Comparison of ENCODE assay signal across 9 cellular contexts in the genomic region with DNA sequence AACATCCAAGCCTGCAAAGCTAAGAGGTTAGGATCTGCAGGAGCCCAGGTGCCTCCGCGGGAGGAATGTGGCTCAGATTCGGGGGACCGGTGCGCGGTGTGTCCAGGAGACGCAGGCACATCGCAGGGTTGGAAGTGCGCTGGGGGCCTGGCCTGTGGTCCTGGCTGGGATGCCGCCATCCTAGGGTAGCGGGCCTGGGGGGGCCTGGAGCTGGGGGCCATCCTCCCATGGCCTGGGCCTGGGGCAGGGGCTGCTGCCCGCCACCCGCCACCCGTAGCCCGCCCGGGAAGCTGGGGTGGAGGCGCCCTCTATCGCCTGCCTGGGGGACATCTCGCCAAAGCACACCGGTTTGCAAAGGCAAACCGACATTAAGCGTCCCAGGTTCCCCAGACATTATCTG.
A peak's percentile ranks its signal among the peaks of the same experiment; 100 is the strongest.
DNase-seq lines count a peak whose midpoint lies in the region; ATAC-seq and TF ChIP-seq lines count a peak whose summit lies in the region.
"Had no signal": no experiment of that assay in that cellular context is flagged by ENCODE, and none has a peak within 500 bp of the region (broad histone marks: within the 10 kb centered on the region; RNA-seq: fewer than 3 reads in every experiment).

No MANE protein-coding gene starts in this region.

- H3K4me2 ChIP-seq in mesendoderm (ENCODE audit: low read length): no peak overlapping the region

- H3K27ac Mint-ChIP-seq in activated T-helper 17 cell treated with anti-CD3 and anti-CD28 coated beads, Interleukin-2, amount 50 U/mL, for 72 hours: no peak overlapping the region
- H3K27ac Mint-ChIP-seq: dendritic cell treated with granulocyte-macrophage colony-stimulating factor and Interleukin-4, amounts not matched to agents 40 ng/mL and 50 ng/mL, for 4 days had no signal

- no peak overlapping the region for H3K27ac ChIP-seq in HL-60 (replicated peaks)
- H3K27ac ChIP-seq in colonic mucosa: no peak overlapping the region
- no peak overlapping the region for H3K27ac ChIP-seq in mesendoderm (ENCODE audit: low read depth, low read length)

- H2BK5ac ChIP-seq in mesendoderm (ENCODE audit: low read length): no peak overlapping the region

- H4K5ac ChIP-seq in mesendoderm (ENCODE audit: low read length): no peak overlapping the region

- H3K18ac ChIP-seq in mesendoderm (ENCODE audit: low read length): no peak overlapping the region

- no peak overlapping the region for H3K56ac ChIP-seq in mesendoderm (ENCODE audit: low read length)

- H3K9ac ChIP-seq in colonic mucosa (ENCODE audit: low read depth in 2 of 2, low read length in 2 of 2) (no peak overlapping the region), mesendoderm (ENCODE audit: low read length) (no peak overlapping the region)

- H3K79me2 ChIP-seq in mesendoderm (ENCODE audit: control insufficient read depth, insufficient read depth, low read length): no peaks in the 10 kb centered on the region

- no peak overlapping the region for H3K4me3 Mint-ChIP-seq in activated T-helper 17 cell treated with anti-CD3 and anti-CD28 coated beads, Interleukin-2, amount 50 U/mL, for 72 hours
- H3K4me3 Mint-ChIP-seq: dendritic cell treated with granulocyte-macrophage colony-stimulating factor and Interleukin-4, amounts not matched to agents 40 ng/mL and 50 ng/mL, for 4 days had no signal

- no peak overlapping the region for H4K8ac ChIP-seq in mesendoderm (ENCODE audit: low read depth, low read length)

- TF ChIP-seq CTCF in HL-60 (IDR thresholded peaks at IDR 0.05; ENCODE audit: insufficient read depth, low read length): peak; percentile 10
- TF ChIP-seq CTCF in colonic mucosa (IDR thresholded peaks at IDR 0.05): peak; percentile 50

- H3K36me3 Mint-ChIP-seq in activated T-helper 17 cell treated with anti-CD3 and anti-CD28 coated beads, Interleukin-2, amount 50 U/mL, for 72 hours (ENCODE audit: low read depth): no peaks in the 10 kb centered on the region

- no peak overlapping the region for H3K4ac ChIP-seq in mesendoderm (ENCODE audit: low read depth, low read length)

- DNase-seq in AG20443 (ENCODE audit: low spot score): peak; percentile 59
- DNase-seq in HL-60 (ENCODE audit: low read depth in 1 of 2, low spot score in 1 of 2): peak in 1 of 2 experiments; percentile 7
- DNase-seq in colonic mucosa: peak; percentile 28
- peak; percentile 38 for DNase-seq in mesendoderm
- DNase-seq in activated gamma-delta T cell treated with Interleukin-2 at 50 U/mL for 16 hours: no peak
- DNase-seq in NCI-H345 (lab: John Stamatoyannopoulos, UW): no peak
- no peak for DNase-seq in SHP77 (lab: John Stamatoyannopoulos, UW)

- no peaks in the 10 kb centered on the region for H3K27me3 ChIP-seq in HL-60 (ENCODE audit: insufficient read depth, poor library complexity, severe bottlenecking)
- H3K27me3 ChIP-seq in colonic mucosa: no peaks in the 10 kb centered on the region
- H3K27me3 ChIP-seq in mesendoderm (ENCODE audit: insufficient read depth, low read length, poor library complexity): no peaks in the 10 kb centered on the region

- WGBS in mesendoderm (ENCODE audit: extremely low coverage, insufficient coverage, low lambda C conversion rate): no CpG with 5 or more reads among the region's 22 CpGs

- intact Hi-C loops in colonic mucosa (cut with DNase I): loop anchor here (5.0 to 10.0 kb wide), 3 partner anchors 121 to 272 kb away; partner anchors contain the start of gene PRDM16

- H2BK120ac ChIP-seq in mesendoderm (ENCODE audit: low read depth, low read length): no peak overlapping the region

- no peaks in the 10 kb centered on the region for H3K4me1 Mint-ChIP-seq in activated T-helper 17 cell treated with anti-CD3 and anti-CD28 coated beads, Interleukin-2, amount 50 U/mL, for 72 hours

- no peak overlapping the region for H3K4me3 ChIP-seq in HL-60 (replicated peaks; ENCODE audit: insufficient read depth, low read length)
- H3K4me3 ChIP-seq in colonic mucosa: no peak overlapping the region
- H3K4me3 ChIP-seq in mesendoderm (ENCODE audit: low read length): no peak overlapping the region

- H3K23ac ChIP-seq in mesendoderm (ENCODE audit: low read length): no peak overlapping the region

- H3K9me3 ChIP-seq in colonic mucosa: no peaks in the 10 kb centered on the region

- no peak overlapping the region for H2BK15ac ChIP-seq in mesendoderm (replicated peaks; ENCODE audit: low read depth)

- no peaks in the 10 kb centered on the region for H3K9me3 Mint-ChIP-seq in activated T-helper 17 cell treated with anti-CD3 and anti-CD28 coated beads, Interleukin-2, amount 50 U/mL, for 72 hours
- H3K9me3 Mint-ChIP-seq: dendritic cell treated with granulocyte-macrophage colony-stimulating factor and Interleukin-4, amounts not matched to agents 40 ng/mL and 50 ng/mL, for 4 days had no signal

- H3K36me3 ChIP-seq in colonic mucosa: no peaks in the 10 kb centered on the region
- H3K36me3 ChIP-seq in mesendoderm (ENCODE audit: control insufficient read depth, insufficient read depth, low read length): no peaks in the 10 kb centered on the region

- H3K4me1 ChIP-seq in colonic mucosa (no peaks in the 10 kb centered on the region), mesendoderm (ENCODE audit: control insufficient read depth, low read depth, low read length) (no peaks in the 10 kb centered on the region)

- no peak for ATAC-seq in activated T-helper 17 cell treated with anti-CD3 and anti-CD28 coated beads, Interleukin-2, amount 50 U/mL, for 72 hours (replicated peaks)

- H3K27me3 Mint-ChIP-seq in activated T-helper 17 cell treated with anti-CD3 and anti-CD28 coated beads, Interleukin-2, amount 50 U/mL, for 72 hours: peaks cover 3% of the 10 kb centered on the region

- H2AK5ac ChIP-seq in mesendoderm (ENCODE audit: low read length): no peak overlapping the region

- H3K79me1 ChIP-seq in mesendoderm (ENCODE audit: low read length): no peaks in the 10 kb centered on the region

Comparison
In these comparisons a context has a peak if more than half of its experiments do, and no peak if none do; other contexts are left out.
1. DNase-seq: peak in AG20443 (single experiment), colonic mucosa (single experiment) and mesendoderm (single experiment); none in activated gamma-delta T cell treated with Interleukin-2 at 50 U/mL for 16 hours (single experiment), NCI-H345 (single experiment) and SHP77 (0 of 2).